In the genomic region with DNA sequence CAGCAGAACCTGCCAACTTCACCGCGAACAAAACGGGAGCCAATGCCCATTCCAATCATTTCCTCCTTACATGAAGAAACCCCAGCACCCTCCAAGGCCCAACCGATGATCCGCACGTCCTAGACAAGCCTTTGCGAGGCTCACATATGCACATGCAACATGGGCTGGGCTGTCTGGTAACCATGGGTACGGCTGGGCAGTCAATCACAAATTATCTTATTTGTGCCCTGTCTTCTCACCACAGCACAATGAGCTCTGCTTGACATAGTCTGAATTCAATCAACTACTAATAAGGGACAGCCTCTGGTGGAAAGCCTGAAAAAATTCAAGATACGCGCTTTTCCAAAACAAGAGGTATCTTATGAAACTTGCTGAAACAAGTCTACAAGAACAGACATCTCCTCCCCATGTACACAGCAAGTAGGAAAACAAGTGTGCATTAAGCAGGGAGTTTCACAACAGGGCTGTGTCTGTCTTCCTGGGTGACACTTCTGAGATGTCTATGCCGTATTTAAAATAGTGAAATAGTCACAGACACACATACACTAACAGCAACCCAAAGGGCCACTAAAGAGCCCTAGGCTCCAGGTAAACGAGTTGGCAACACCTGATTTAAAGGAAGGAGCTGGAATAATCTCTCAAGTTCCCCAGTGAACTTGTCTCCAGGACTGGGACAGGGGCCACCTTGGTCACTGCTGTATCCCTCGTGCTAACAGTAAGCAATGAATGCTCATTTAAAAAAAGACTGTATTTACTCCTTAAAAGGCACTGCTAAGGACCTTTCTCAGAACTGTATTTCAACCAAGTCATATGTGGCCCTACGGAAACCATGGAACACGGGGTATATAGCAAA, we compare ENCODE assay signal across 8 cellular contexts. TPM values are rescaled to one million over a fixed set of nuclear protein-coding genes. Genes with fewer than 3 reads are reported as not detected.
A peak's percentile ranks its signal among the peaks of the same experiment; 100 is the strongest.
DNase-seq lines count a peak whose midpoint lies in the region; ATAC-seq and TF ChIP-seq lines count a peak whose summit lies in the region.

No MANE protein-coding gene starts in this region.

- H3K27ac ChIP-seq in gastrocnemius medialis = peak overlapping the region; percentile 91 to 98 (median 94)

- H3K4me1 ChIP-seq in BE2C = peaks cover 16% of the 10 kb centered on the region
- H3K4me1 ChIP-seq in gastrocnemius medialis = peaks cover 78 to 85% of the 10 kb centered on the region in 2 donors

- peak in 1 of 2 donors; percentile 9 for TF ChIP-seq POLR2A in gastrocnemius medialis (IDR thresholded peaks at IDR 0.05)

- no peaks in the 10 kb centered on the region for H3K9me3 ChIP-seq in BE2C
- no peaks in the 10 kb centered on the region for H3K9me3 ChIP-seq in gastrocnemius medialis

- peak overlapping the region; percentile 93 for H3K27ac Mint-ChIP-seq in activated CD4-positive, alpha-beta memory T cell treated with anti-CD3 and anti-CD28 coated beads for 36 hours

- H3K4me3 Mint-ChIP-seq in activated CD4-positive, alpha-beta memory T cell treated with anti-CD3 and anti-CD28 coated beads for 36 hours = peak overlapping the region; percentile 89

- DNase-seq in BE2C (no peak), HT1080 (ENCODE audit: low read depth) (peak; percentile 34), glomerular visceral epithelial cell (ENCODE audit: extremely low spot score) (peak; percentile 63), gastrocnemius medialis (no peak), head of caudate nucleus (no peak), GDM1 (lab: John Stamatoyannopoulos, UW) (no peak)
- DNase-seq in activated CD4-positive, alpha-beta memory T cell treated with anti-CD3 and anti-CD28 coated beads for 36 hours = peak; percentile 44

- intact Hi-C loops in activated CD4-positive, alpha-beta memory T cell treated with anti-CD3 and anti-CD28 coated beads for 36 hours (cut with micrococcal nuclease) = loop anchor here (2.0 to 10.0 kb wide), 5 partner anchors 52 to 280 kb away; a partner anchor contains a TSS
- intact Hi-C loops in gastrocnemius medialis (cut with DNase I; ENCODE audit: low total_unique reads) (loop anchor here (5.0 kb wide), 1 partner anchor 132 kb away; no protein-coding TSS in a partner anchor), head of caudate nucleus (cut with DNase I) (no loop called here)

- ATAC-seq in gastrocnemius medialis = peak in 1 of 2 donors; percentile 25
- ATAC-seq in GM18861 (IDR thresholded peaks at IDR 0.05; ENCODE audit: unreplicated experiment) = no peak

- in situ Hi-C loops in gastrocnemius medialis (cut with MboI; ENCODE audit: low sequenced_read_pairs in 4 of 4) = no loop called here

- H3K4me3 ChIP-seq in BE2C (ENCODE audit: low read depth, low read length) = peak overlapping the region; percentile 97
- peak overlapping the region; percentile 82 to 94 (median 86) for H3K4me3 ChIP-seq in gastrocnemius medialis

- no peaks in the 10 kb centered on the region for H3K9me3 Mint-ChIP-seq in activated CD4-positive, alpha-beta memory T cell treated with anti-CD3 and anti-CD28 coated beads for 36 hours

- no peaks in the 10 kb centered on the region for H3K27me3 Mint-ChIP-seq in activated CD4-positive, alpha-beta memory T cell treated with anti-CD3 and anti-CD28 coated beads for 36 hours

- CTCF ChIA-PET in activated CD4-positive, alpha-beta memory T cell treated with anti-CD3 and anti-CD28 coated beads for 36 hours (lab: Charles Lee) = interaction anchor here (1.0 to 3.1 kb wide), 6 partner anchors 9 to 47 kb away, joined by 3 to 8 read pairs (median 4); no protein-coding TSS in a partner anchor

- peaks cover 7% of the 10 kb centered on the region for H3K36me3 Mint-ChIP-seq in activated CD4-positive, alpha-beta memory T cell treated with anti-CD3 and anti-CD28 coated beads for 36 hours

- POLR2A ChIA-PET in activated CD4-positive, alpha-beta memory T cell treated with anti-CD3 and anti-CD28 coated beads for 36 hours (lab: Charles Lee) = interaction anchor here (0.9 to 5.0 kb wide), 3 partner anchors 8 to 13 kb away, joined by 5 to 36 read pairs (median 5); a partner anchor contains a TSS

- H3K4me1 Mint-ChIP-seq in activated CD4-positive, alpha-beta memory T cell treated with anti-CD3 and anti-CD28 coated beads for 36 hours (ENCODE audit: low read depth) = peaks cover 65% of the 10 kb centered on the region

- H3K27me3 ChIP-seq in BE2C = no peaks in the 10 kb centered on the region
- H3K27me3 ChIP-seq in gastrocnemius medialis = no peaks in the 10 kb centered on the region

- no peak for TF ChIP-seq CTCF in BE2C (IDR thresholded peaks at IDR 0.05; ENCODE audit: low read depth, low read length)
- no peak for TF ChIP-seq CTCF in gastrocnemius medialis (IDR thresholded peaks at IDR 0.05 in 4 of 5, conservative IDR thresholded peaks at IDR 0.05 in 1 of 5)

- H3K36me3 ChIP-seq in BE2C (no peaks in the 10 kb centered on the region), gastrocnemius medialis (no peaks in the 10 kb centered on the region)

RNA-seq across cellular contexts. Expression of a gene that starts 1.5 kb away (rescaled TPM):
- polyA plus RNA-seq in BE2C (2012; ENCODE audit: insufficient read depth, insufficient read length, low read depth) = 78.2 TPM
- total RNA-seq in HT1080 (2014; rRNA removed; shearing (Covaris generic)) = 25.9 and 31.1 TPM in 2 replicates
- polyA plus RNA-seq in HT1080 (2015; cell fraction: cytosol; rRNA removed) = 17.1 and 20.8 TPM in 2 replicates
- 78.3 and 96.6 TPM in 2 replicates for polyA plus RNA-seq in HT1080 (2015; cell fraction: nucleus; rRNA removed)
- 10 to 100 TPM; 46.6 to 48.4 TPM for total RNA-seq in activated CD4-positive, alpha-beta memory T cell treated with anti-CD3 and anti-CD28 coated beads for 36 hours
- 10 to 100 TPM; 24.2 to 39.3 (median 28.7) TPM for total RNA-seq in gastrocnemius medialis

RNA-seq across cellular contexts. Expression of a gene that starts 13.2 kb away (rescaled TPM):
- 85.9 TPM for polyA plus RNA-seq in BE2C (2012; ENCODE audit: insufficient read depth, insufficient read length, low read depth)
- 20.1 and 29.2 TPM in 2 replicates for total RNA-seq in HT1080 (2014; rRNA removed; shearing (Covaris generic))
- 22.2 and 27.8 TPM in 2 replicates for polyA plus RNA-seq in HT1080 (2015; cell fraction: cytosol; rRNA removed)
- polyA plus RNA-seq in HT1080 (2015; cell fraction: nucleus; rRNA removed) = 20.5 and 23.2 TPM in 2 replicates
- 10 to 100 TPM; 33.9 to 34.8 TPM for total RNA-seq in activated CD4-positive, alpha-beta memory T cell treated with anti-CD3 and anti-CD28 coated beads for 36 hours
- 10 to 100 TPM; 12.8 to 16.2 (median 13.5) TPM for total RNA-seq in gastrocnemius medialis

RNA-seq across cellular contexts. Expression of a gene that starts 27.7 kb away (rescaled TPM):
- polyA plus RNA-seq in BE2C (2012; ENCODE audit: insufficient read depth, insufficient read length, low read depth) = 10.3 TPM
- not detected in 2 replicates for total RNA-seq in HT1080 (2014; rRNA removed; shearing (Covaris generic))
- 0.09 and 0.29 TPM in 2 replicates for polyA plus RNA-seq in HT1080 (2015; cell fraction: cytosol; rRNA removed)
- 1.1 and 1.3 TPM in 2 replicates for polyA plus RNA-seq in HT1080 (2015; cell fraction: nucleus; rRNA removed)
- 1 to 10 TPM; 9.5 to 9.7 TPM for total RNA-seq in activated CD4-positive, alpha-beta memory T cell treated with anti-CD3 and anti-CD28 coated beads for 36 hours
- total RNA-seq in gastrocnemius medialis = 1 to 10 TPM in 3 of 4 donors, under 1 TPM in 1; 0.55 to 2.4 (median 1.2) TPM

Comparison
In these comparisons a context has a peak if more than half of its experiments do, and no peak if none do; other contexts are left out.
1. DNase-seq: peak in HT1080 (single experiment), activated CD4-positive, alpha-beta memory T cell treated with anti-CD3 and anti-CD28 coated beads for 36 hours (single experiment) and glomerular visceral epithelial cell (single experiment); none in BE2C (single experiment), gastrocnemius medialis (0 of 2), head of caudate nucleus (0 of 42) and GDM1 (single experiment).